8 cellular contexts compared by ENCODE assay signal in the genomic region with DNA sequence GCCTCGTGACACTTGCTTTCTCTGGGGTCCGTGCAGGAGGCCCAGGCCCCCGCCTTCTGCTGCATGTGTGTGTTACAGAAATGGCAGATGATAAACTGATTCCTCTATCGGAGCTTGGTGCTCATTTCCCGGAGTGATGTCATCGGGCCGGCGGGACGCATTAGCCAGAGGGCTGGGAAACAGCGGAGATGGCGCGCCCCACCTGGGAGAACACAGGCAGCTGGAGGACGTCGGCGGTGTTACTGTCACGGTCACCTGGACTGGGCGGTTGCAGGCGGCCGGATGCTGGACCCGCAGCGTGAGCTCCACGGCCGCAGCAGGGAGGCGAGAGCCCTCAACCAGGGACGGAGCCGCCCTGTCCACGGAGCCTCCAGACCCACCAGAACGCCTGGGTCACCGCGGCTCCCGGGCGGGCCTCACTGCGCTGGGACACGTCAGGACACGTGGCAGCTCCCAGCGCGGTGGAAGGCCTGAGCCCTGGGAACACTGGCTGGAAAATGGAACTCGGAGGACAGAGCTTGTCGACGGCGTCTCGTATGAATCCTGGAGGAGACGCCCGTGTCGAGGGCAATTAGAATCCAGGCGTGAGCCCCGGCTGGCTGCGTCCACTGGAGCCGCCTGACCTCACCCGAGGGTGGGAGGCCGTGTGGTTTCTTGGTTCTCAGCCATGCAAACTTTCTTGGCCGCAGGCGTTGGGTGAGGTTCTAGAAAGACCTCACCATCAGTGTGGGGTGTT.
DNase-seq lines count a peak whose midpoint lies in the region; ATAC-seq, FAIRE-seq and TF ChIP-seq lines count a peak whose summit lies in the region.
"Not testable (repeated sequence)": the region's sequence is repeated elsewhere in the genome, so short reads cannot be mapped to it uniquely, and the experiment has no call there.

No MANE protein-coding gene starts in this region.

- POLR2A ChIA-PET in MCF 10A (lab: Yijun Ruan, JAX); HepG2 (lab: Yijun Ruan, JAX): not testable (repeated sequence)

- H3K4me2 ChIP-seq in HepG2 (ENCODE audit: low read depth, low read length) = not testable (repeated sequence)

- H3K9me3 ChIP-seq in NT2/D1 (ENCODE audit: insufficient read depth, low read length); HepG2 (ENCODE audit: low read length); neutrophil; suprapubic skin; aorta (ENCODE audit: control insufficient read depth, low read length): not testable (repeated sequence)

- H3K9ac ChIP-seq in NT2/D1 (ENCODE audit: insufficient read length, low read depth) = peak overlapping the region; percentile 76
- not testable (repeated sequence) for H3K9ac ChIP-seq in HepG2 (ENCODE audit: insufficient read depth, low read depth, low read length)

- DNase-seq in ELF-1 (ENCODE audit: low read depth, low spot score) (peak; percentile 49), fibroblast of the aortic adventitia (ENCODE audit: low read depth) (peak; percentile 63), aorta (peak in 1 of 2 donors; percentile 68)
- DNase-seq in NT2/D1 (ENCODE audit: low read depth, low spot score); MCF 10A (ENCODE audit: unreplicated experiment); HepG2 (ENCODE audit: low spot score); suprapubic skin (ENCODE audit: low spot score in 2 of 2): not testable (repeated sequence)

- not testable (repeated sequence) for TF ChIP-seq POLR2A in HepG2 (IDR thresholded peaks at IDR 0.05; ENCODE audit: insufficient read depth in 1 of 2, low read depth in 2 of 2, low read length in 2 of 2); suprapubic skin (IDR thresholded peaks at IDR 0.05)

- not testable (repeated sequence) for H3K36me3 ChIP-seq in NT2/D1 (ENCODE audit: insufficient read depth, insufficient read length, low read length); HepG2 (replicated peaks in 1 of 2; ENCODE audit: control insufficient read depth in 1 of 2, insufficient read depth in 2 of 2, low read length in 2 of 2); suprapubic skin; aorta (ENCODE audit: control insufficient read depth in 1 of 2, insufficient read depth in 2 of 2, low read length in 1 of 2)
- peaks cover 11% of the 10 kb centered on the region for H3K36me3 ChIP-seq in neutrophil

- H3K27me3 Mint-ChIP-seq in MCF 10A (ENCODE audit: insufficient read depth, unreplicated experiment) = not testable (repeated sequence)

- not testable (repeated sequence) for H2AFZ ChIP-seq in HepG2 (ENCODE audit: low read length)

- intact Hi-C loops in MCF 10A (cut with micrococcal nuclease); HepG2 (cut with micrococcal nuclease; ENCODE audit: unreplicated experiment); aorta (cut with DNase I): not testable (repeated sequence)

- peaks cover 14% of the 10 kb centered on the region for H3K4me1 Mint-ChIP-seq in MCF 10A (ENCODE audit: insufficient read depth, unreplicated experiment)

- TF ChIP-seq EP300 in HepG2 (IDR thresholded peaks at IDR 0.05; ENCODE audit: low read depth in 2 of 2, low read length in 2 of 2); HepG2 (CRISPR knock-in tag; IDR thresholded peaks at IDR 0.05; ENCODE audit: borderline replicate concordance); suprapubic skin (IDR thresholded peaks at IDR 0.05): not testable (repeated sequence)

- TF ChIP-seq CTCF in MCF 10A (IDR thresholded peaks at IDR 0.05; ENCODE audit: unreplicated experiment); fibroblast of the aortic adventitia (IDR thresholded peaks at IDR 0.05; ENCODE audit: insufficient read depth, low read length); HepG2 (CRISPR knock-in tag; IDR thresholded peaks at IDR 0.05); neutrophil (IDR thresholded peaks at IDR 0.05); suprapubic skin (IDR thresholded peaks at IDR 0.05): not testable (repeated sequence)

- not testable (repeated sequence) for TF ChIP-seq RAD21 in HepG2 (CRISPR knock-in tag; IDR thresholded peaks at IDR 0.05)

- BruUV-seq in MCF 10A (replicated peaks; lab: Mats Ljungman, UMichigan); HepG2 (replicated peaks; lab: Mats Ljungman, UMichigan): not testable (repeated sequence)

- in situ Hi-C loops in HepG2 (cut with HindIII; ENCODE audit: extremely low pct_ligation_motif_present, low pct_unique_long_range_greater_than_20kb) = not testable (repeated sequence)

- not testable (repeated sequence) for H3K9me3 Mint-ChIP-seq in MCF 10A (ENCODE audit: unreplicated experiment)

- WGBS in HepG2 (ENCODE audit: low lambda C conversion rate) = 93% methylated on average over 51 of the region's 53 CpGs
- 69% methylated on average over 21 of the region's 53 CpGs for WGBS in suprapubic skin
- WGBS in aorta, 2 donors = 93 to 95% methylated on average over 53 of the region's 53 CpGs

- H3K4me1 ChIP-seq in NT2/D1 (ENCODE audit: insufficient read depth, insufficient read length) (peaks cover 20% of the 10 kb centered on the region), HepG2 (ENCODE audit: insufficient read depth, low read length) (peaks cover 55% of the 10 kb centered on the region), neutrophil (ENCODE audit: control insufficient read depth in 1 of 2, insufficient read depth in 1 of 2, low read depth in 1 of 2, low read length in 1 of 2) (peaks cover 36 to 37% of the 10 kb centered on the region in 2 experiments), suprapubic skin (peaks cover 42% of the 10 kb centered on the region)
- H3K4me1 ChIP-seq in aorta (ENCODE audit: control insufficient read depth in 1 of 2, insufficient read depth in 2 of 2, low read length in 2 of 2) = not testable (repeated sequence)

- peak overlapping the region; percentile 97 for H3K27ac Mint-ChIP-seq in MCF 10A (ENCODE audit: low read depth, unreplicated experiment)

- not testable (repeated sequence) for H3K4me3 Mint-ChIP-seq in MCF 10A (ENCODE audit: unreplicated experiment)

- H3K4me3 ChIP-seq in NT2/D1 (ENCODE audit: insufficient read length, low read depth); fibroblast of the aortic adventitia (ENCODE audit: low read depth, low read length); HepG2 (replicated peaks in 1 of 3; ENCODE audit: insufficient read depth in 1 of 3, low read depth in 2 of 3, low read length in 3 of 3); suprapubic skin; aorta (ENCODE audit: low read length in 2 of 2): not testable (repeated sequence)
- H3K4me3 ChIP-seq in neutrophil (ENCODE audit: low read depth in 1 of 2, low read length in 1 of 2) = peak overlapping the region; percentile 67 to 69

- ATAC-seq in HepG2 = not testable (repeated sequence)
- peak; percentile 43 for ATAC-seq in aorta (ENCODE audit: low FRiP score)

- H3K79me2 ChIP-seq in HepG2 (ENCODE audit: insufficient read depth, low read length) = not testable (repeated sequence)

- CTCF ChIA-PET in MCF 10A (lab: Yijun Ruan, JAX); HepG2 (lab: Yijun Ruan, JAX; ENCODE audit: low intra/inter-chr PET ratio, low total read pairs): not testable (repeated sequence)

- H3K36me3 Mint-ChIP-seq in MCF 10A (ENCODE audit: insufficient read depth, unreplicated experiment) = not testable (repeated sequence)

- not testable (repeated sequence) for H3K27me3 ChIP-seq in NT2/D1 (ENCODE audit: insufficient read depth, insufficient read length); HepG2 (ENCODE audit: control insufficient read depth in 1 of 2, insufficient read depth in 2 of 2, low read length in 2 of 2); neutrophil; suprapubic skin; aorta (ENCODE audit: control insufficient read depth in 1 of 2, insufficient read depth in 2 of 2, low read length in 1 of 2)

- H4K20me1 ChIP-seq in HepG2 (ENCODE audit: insufficient read depth, low read length) = not testable (repeated sequence)

- H3K27ac ChIP-seq in HepG2 (ENCODE audit: extremely low read length, insufficient read depth, low read length); aorta (ENCODE audit: low read depth in 1 of 2, low read length in 2 of 2): not testable (repeated sequence)
- H3K27ac ChIP-seq in neutrophil (peak overlapping the region; percentile 100), suprapubic skin (peak overlapping the region; percentile 84)

- FAIRE-seq in HepG2 (lab: Jason Lieb, UNC) = not testable (repeated sequence)

TF ChIP-seq in HepG2, 621 proteins besides CTCF, POLR2A, EP300 and RAD21:
- TF ChIP-seq ATF7 (IDR thresholded peaks at IDR 0.05) = peak; percentile 9; the same call in 1 of the 2 replicates
- TF ChIP-seq ATF7 (CRISPR knock-in tag; IDR thresholded peaks at IDR 0.05) = not testable (repeated sequence)
- peak; percentile 62 for TF ChIP-seq ZBTB38 (CRISPR knock-in tag; IDR thresholded peaks at IDR 0.05)
